ENCODE assay signal across 16 cellular contexts in genomic region chr14:32980887-32981501, GRCh38. TPM values are rescaled to one million over a fixed set of nuclear protein-coding genes. Genes with fewer than 3 reads are reported as not detected.
A peak's percentile ranks its signal among the peaks of the same experiment; 100 is the strongest.
DNase-seq lines count a peak whose midpoint lies in the region; ATAC-seq and TF ChIP-seq lines count a peak whose summit lies in the region.
"Had no signal": no experiment of that assay in that cellular context is flagged by ENCODE, and none has a peak within 500 bp of the region (broad histone marks: within the 10 kb centered on the region; RNA-seq: fewer than 3 reads in every experiment).

No MANE protein-coding gene starts in this region.

- no peak overlapping the region for H3K4me3 Mint-ChIP-seq in natural killer cell
- H3K4me3 Mint-ChIP-seq: T-helper 2 cell treated with Interferon-gamma antibody and Interleukin-4, amounts not matched to agents 5 μg/mL and 100 μg/mL, for 36 hours had no signal

- H3K9me3 Mint-ChIP-seq in natural killer cell, result peaks cover 3 to 4% of the 10 kb centered on the region in 2 donors
- H3K9me3 Mint-ChIP-seq: T-helper 2 cell treated with Interferon-gamma antibody and Interleukin-4, amounts not matched to agents 5 μg/mL and 100 μg/mL, for 36 hours had no signal

- ATAC-seq in HG03354 (IDR thresholded peaks at IDR 0.05; ENCODE audit: poor library complexity, severe bottlenecking, unreplicated experiment) (no peak), natural killer cell (no peak)

- H3K27ac ChIP-seq in VCaP, result peak overlapping the region; percentile 43
- H3K27ac ChIP-seq: GM23248 had no signal

- TF ChIP-seq CTCF in VCaP (conservative IDR thresholded peaks at IDR 0.05) (no peak), natural killer cell (IDR thresholded peaks at IDR 0.05) (no peak)

- no peaks in the 10 kb centered on the region for H3K36me3 Mint-ChIP-seq in natural killer cell

- peak; percentile 34 for DNase-seq in NCI-H2171 (lab: John Stamatoyannopoulos, UW)
- DNase-seq in NCI-H2171 treated with DMSO at 0.1 percent for 48 hours (lab: John Stamatoyannopoulos, UW), result no peak
- DNase-seq in NCI-H1092 (lab: John Stamatoyannopoulos, UW), result peak; percentile 40
- peak; percentile 3 for DNase-seq in NCI-H2196 treated with DMSO at 0.1 percent for 48 hours (lab: John Stamatoyannopoulos, UW; ENCODE audit: unreplicated experiment)
- no peak for DNase-seq in COR-L47 (lab: John Stamatoyannopoulos, UW)
- no peak for DNase-seq in natural killer cell
- DNase-seq: AML-193, Calu3, GM23248, NCI-H1048, NCI-H2081 treated with DMSO at 0.1 percent for 48 hours, NCI-H82, SW 1271 had no signal

- intact Hi-C loops in natural killer cell (cut with micrococcal nuclease), result no loop called here

- no peak overlapping the region for H3K27ac Mint-ChIP-seq in natural killer cell
- H3K27ac Mint-ChIP-seq: T-helper 2 cell treated with Interferon-gamma antibody and Interleukin-4, amounts not matched to agents 5 μg/mL and 100 μg/mL, for 36 hours had no signal

- no peaks in the 10 kb centered on the region for H3K4me1 Mint-ChIP-seq in natural killer cell

- no peaks in the 10 kb centered on the region for H3K27me3 Mint-ChIP-seq in natural killer cell (ENCODE audit: low read depth in 2 of 2)

RNA-seq across cellular contexts. Expression of gene NPAS3, which starts 42.3 kb away (rescaled TPM):
- not detected for total RNA-seq in natural killer cell
- total RNA-seq: Calu3 had no signal

Comparison
In these comparisons a context has a peak if more than half of its experiments do, and no peak if none do; other contexts are left out.
1. DNase-seq: peak in NCI-H2171 (single experiment), NCI-H1092 (single experiment) and NCI-H2196 treated with DMSO at 0.1 percent for 48 hours (single experiment); none in NCI-H2171 treated with DMSO at 0.1 percent for 48 hours (single experiment), COR-L47 (single experiment) and natural killer cell (single experiment).